10 cellular contexts compared by ENCODE assay signal in the genomic region with DNA sequence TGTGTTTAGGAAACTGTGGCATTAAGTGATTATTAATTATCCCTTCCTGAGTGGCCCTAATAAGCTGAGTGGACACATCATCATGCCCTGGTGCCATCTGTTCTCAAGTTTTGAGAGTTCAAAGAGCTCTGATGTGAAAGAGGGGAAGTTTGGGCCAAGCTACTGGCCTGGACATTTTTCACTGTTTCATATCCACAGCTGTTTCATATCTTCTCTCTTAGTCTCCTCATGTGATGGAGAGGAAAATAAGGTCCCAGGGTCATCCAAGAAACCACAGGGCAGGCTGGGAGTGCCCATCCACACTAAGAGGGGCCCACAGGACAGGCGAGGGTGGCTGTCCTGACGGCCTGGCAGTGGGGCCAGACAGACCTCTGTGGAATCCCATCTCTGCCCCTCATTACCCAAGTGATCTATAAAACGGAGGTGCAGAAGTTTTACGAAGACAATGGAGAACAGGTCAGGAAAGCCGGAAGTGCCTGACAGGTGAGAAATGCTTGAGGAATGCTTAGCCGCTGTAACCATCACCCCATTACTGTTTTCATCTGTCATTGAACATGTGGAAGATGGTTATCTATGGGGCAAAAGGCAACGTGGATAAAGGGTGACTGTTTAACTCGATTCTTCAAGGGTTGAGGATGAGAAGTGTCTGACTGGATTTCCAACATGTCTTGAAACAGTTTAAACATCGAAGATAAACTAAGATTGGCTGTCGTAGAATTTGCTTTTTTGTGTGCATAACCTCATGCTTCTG. TPM values are rescaled to one million over a fixed set of nuclear protein-coding genes. Genes with fewer than 3 reads are reported as not detected.
A peak's percentile ranks its signal among the peaks of the same experiment; 100 is the strongest.
DNase-seq lines count a peak whose midpoint lies in the region; ATAC-seq, FAIRE-seq and TF ChIP-seq lines count a peak whose summit lies in the region.
"Had no signal": no experiment of that assay in that cellular context is flagged by ENCODE, and none has a peak within 500 bp of the region (broad histone marks: within the 10 kb centered on the region; RNA-seq: fewer than 3 reads in every experiment).

No MANE protein-coding gene starts in this region.

- H3K36me3 ChIP-seq in Loucy (ENCODE audit: insufficient read depth, low read length) (peaks cover 39% of the 10 kb centered on the region; the same call in 1 of the 2 replicates), H1 (ENCODE audit: control insufficient read depth in 2 of 4, insufficient read depth in 4 of 4, low read length in 3 of 4) (peaks cover 12 to 18% (median 17%) of the 10 kb centered on the region in 4 experiments; a peak in 7 of 8 replicates), psoas muscle (ENCODE audit: insufficient read depth in 1 of 2, low read depth in 1 of 2) (peaks cover 0 to 14% of the 10 kb centered on the region in 2 donors), body of pancreas (replicated peaks in 1 of 2; ENCODE audit: insufficient read depth in 1 of 2, low read depth in 2 of 2) (no peaks in the 10 kb centered on the region)

- no peak for TF ChIP-seq POLR2A in H1 (IDR thresholded peaks at IDR 0.05; ENCODE audit: control extremely low read depth in 1 of 2, low read depth in 2 of 2, low read length in 2 of 2)
- TF ChIP-seq POLR2A in body of pancreas (IDR thresholded peaks at IDR 0.05): no peak

- intact Hi-C loops in Calu3 (cut with micrococcal nuclease; ENCODE audit: unreplicated experiment): no loop called here
- intact Hi-C loops in psoas muscle (cut with DNase I): no loop called here
- intact Hi-C loops in body of pancreas (cut with DNase I): no loop called here

- H3K14ac ChIP-seq in H1 (ENCODE audit: insufficient read length): no peak overlapping the region

- TF ChIP-seq RAD21 in H1 (IDR thresholded peaks at IDR 0.05 in 1 of 2, conservative IDR thresholded peaks at IDR 0.05 in 1 of 2; ENCODE audit: low read depth in 2 of 2, low read length in 2 of 2): no peak

- no peaks in the 10 kb centered on the region for H3K27me3 ChIP-seq in Loucy (ENCODE audit: insufficient read depth, low read length, poor library complexity, severe bottlenecking)
- no peaks in the 10 kb centered on the region for H3K27me3 ChIP-seq in H1 (replicated peaks in 1 of 4; ENCODE audit: control insufficient read depth in 3 of 4, extremely low read depth in 1 of 4, insufficient read depth in 3 of 4, low read length in 3 of 4)
- H3K27me3 ChIP-seq in psoas muscle (ENCODE audit: insufficient read depth in 3 of 3, low read length in 2 of 3): no peaks in the 10 kb centered on the region
- H3K27me3 ChIP-seq in body of pancreas: no peaks in the 10 kb centered on the region

- no peak for FAIRE-seq in H1 (lab: Jason Lieb, UNC)

- no peaks in the 10 kb centered on the region for H3K9me2 ChIP-seq in Loucy (replicated peaks; ENCODE audit: low read depth, low read length)

- H3K9ac ChIP-seq in Loucy (ENCODE audit: low read depth, low read length, poor library complexity, severe bottlenecking): peak overlapping the region; percentile 63
- H3K9ac ChIP-seq in H1 (replicated peaks in 1 of 4; ENCODE audit: extremely low read depth in 1 of 4, low read depth in 3 of 4, low read length in 3 of 4): no peak overlapping the region
- H3K9ac ChIP-seq: parathyroid adenoma had no signal

- H3K4ac ChIP-seq in H1 (replicated peaks; ENCODE audit: insufficient read length, low read depth, low read length): no peak overlapping the region

- H3K56ac ChIP-seq in H1 (replicated peaks; ENCODE audit: insufficient read length, low read depth, low read length): no peak overlapping the region

- H3K23ac ChIP-seq in H1 (ENCODE audit: insufficient read length): no peak overlapping the region

- WGBS in H1 (ENCODE audit: extremely low coverage in 1 of 2, insufficient coverage in 1 of 2, insufficient read length in 1 of 2, insufficient replicate concordance in 2 of 2, low coverage in 1 of 2, low lambda C conversion rate in 2 of 2, missing lambda C conversion rate in 1 of 2), 2 experiments: 81% methylated on average over 10 of the region's 10 CpGs; no CpG with 5 or more reads in 1 of the 2 experiments
- 85 to 92% (median 86%) methylated on average over 10 of the region's 10 CpGs for WGBS in psoas muscle, 3 donors
- WGBS in body of pancreas, 2 donors: 79 to 80% methylated on average over 9 to 10 of the region's 10 CpGs

- DNase-seq in Calu3: no peak
- no peak for DNase-seq in H1 (ENCODE audit: low read depth in 1 of 2, low spot score in 2 of 2)
- DNase-seq in psoas muscle: no peak
- DNase-seq in NCI-H1417 (lab: John Stamatoyannopoulos, UW): no peak
- no peak for DNase-seq in body of pancreas
- DNase-seq in NOMO-1 (lab: John Stamatoyannopoulos, UW; ENCODE audit: unreplicated experiment in 2 of 2): no peak
- DNase-seq: DMS79 had no signal

- no peaks in the 10 kb centered on the region; the same call in 1 of the 2 replicates for H3K23me2 ChIP-seq in H1 (ENCODE audit: low read depth, low read length)

- H3K79me2 ChIP-seq in Loucy (ENCODE audit: insufficient read depth, low read length) (peaks cover 95% of the 10 kb centered on the region), H1 (ENCODE audit: control insufficient read depth in 1 of 2, insufficient read depth in 2 of 2, low read length in 2 of 2) (peaks cover 25 to 86% of the 10 kb centered on the region in 2 experiments)
- H3K79me2 ChIP-seq: parathyroid adenoma had no signal

- H2AFZ ChIP-seq in Loucy (ENCODE audit: low read length): no peak overlapping the region
- no peak overlapping the region for H2AFZ ChIP-seq in H1 (ENCODE audit: low read length)
- H2AFZ ChIP-seq: parathyroid adenoma had no signal

- no peak overlapping the region for H4K5ac ChIP-seq in H1 (ENCODE audit: insufficient read length, low read depth, low read length)

- H3K27ac ChIP-seq in H1 (ENCODE audit: low read depth, low read length): no peak overlapping the region
- H3K27ac ChIP-seq in psoas muscle: peak overlapping the region; percentile 70
- H3K27ac ChIP-seq in body of pancreas: no peak overlapping the region
- H3K27ac ChIP-seq: parathyroid adenoma had no signal

- H3K4me3 ChIP-seq in Loucy (ENCODE audit: low read length, poor library complexity, severe bottlenecking) (no peak overlapping the region), H1 (ENCODE audit: extremely low read depth in 1 of 4, insufficient read depth in 2 of 4, low read depth in 3 of 4, low read length in 4 of 4) (no peak overlapping the region), psoas muscle (no peak overlapping the region), body of pancreas (no peak overlapping the region)

- H3K79me1 ChIP-seq in H1 (ENCODE audit: low read depth, low read length): peaks cover 18% of the 10 kb centered on the region

- peak overlapping the region; percentile 24; the same call in 1 of the 2 replicates for H3K18ac ChIP-seq in H1 (ENCODE audit: extremely low read depth, low read length)

- H3K9me3 Mint-ChIP-seq in Calu3 (ENCODE audit: low read depth, unreplicated experiment): no peaks in the 10 kb centered on the region

- no peak for ATAC-seq in psoas muscle
- no peak for ATAC-seq in body of pancreas
- no peak for ATAC-seq in GM18861 (IDR thresholded peaks at IDR 0.05; ENCODE audit: unreplicated experiment)

- no peak overlapping the region for H4K8ac ChIP-seq in H1 (ENCODE audit: extremely low read depth, insufficient read depth, low read length)

- H3K4me2 ChIP-seq in Loucy (ENCODE audit: low read depth, low read length, poor library complexity, severe bottlenecking) (peak overlapping the region; percentile 83), H1 (ENCODE audit: insufficient read depth in 1 of 2, low read depth in 2 of 2, low read length in 2 of 2) (no peak overlapping the region; a peak in 1 of 4 replicates)

- peaks cover 43% of the 10 kb centered on the region for H3K4me1 ChIP-seq in Loucy (ENCODE audit: insufficient read depth, low read length, poor library complexity, severe bottlenecking)
- H3K4me1 ChIP-seq in H1 (replicated peaks in 1 of 4; ENCODE audit: control insufficient read depth in 3 of 4, insufficient read depth in 4 of 4, low read length in 3 of 4): peaks cover 7 to 34% (median 24%) of the 10 kb centered on the region in 4 experiments
- H3K4me1 ChIP-seq in psoas muscle: peaks cover 54% of the 10 kb centered on the region
- peaks cover 30% of the 10 kb centered on the region for H3K4me1 ChIP-seq in body of pancreas

- H2BK20ac ChIP-seq in H1 (ENCODE audit: low read length): no peak overlapping the region

- POLR2A ChIA-PET in H1 (lab: Charles Lee; ENCODE audit: partially characterized antibody): interaction anchor here (1.8 to 5.6 kb wide), 2 partner anchors 10 to 15 kb away, joined by 5 to 95 read pairs; partner anchors contain the start of gene HK2

- peaks cover 85% of the 10 kb centered on the region for H3K4me1 Mint-ChIP-seq in Calu3 (ENCODE audit: low read depth, unreplicated experiment)

- TF ChIP-seq CTCF in Calu3 (IDR thresholded peaks at IDR 0.05; ENCODE audit: unreplicated experiment) (no peak), Loucy (conservative IDR thresholded peaks at IDR 0.05; ENCODE audit: low read length) (no peak), H1 (IDR thresholded peaks at IDR 0.05; ENCODE audit: control extremely low read depth in 1 of 3, insufficient read depth in 1 of 3, low read depth in 1 of 3, low read length in 3 of 3) (no peak), psoas muscle (IDR thresholded peaks at IDR 0.05) (no peak), body of pancreas (IDR thresholded peaks at IDR 0.05) (no peak)

- H2AK5ac ChIP-seq in H1 (ENCODE audit: low read depth, low read length): no peak overlapping the region

- CTCF ChIA-PET in Calu3 (lab: Charles Lee) (interaction anchor here (0.7 kb wide), 1 partner anchor 69 kb away, joined by 3 read pairs; no protein-coding TSS in a partner anchor), H1 (lab: Charles Lee; ENCODE audit: partially characterized antibody) (interaction anchor here (1.0 to 9.9 kb wide), 5 partner anchors 13 to 160 kb away, joined by 3 to 117 read pairs (median 5); partner anchors contain the start of gene HK2)

- H4K91ac ChIP-seq in H1 (replicated peaks; ENCODE audit: insufficient read length, low read length): no peak overlapping the region

- no TSS peak for BruUV-seq in Calu3 (replicated peaks; lab: Mats Ljungman, UMichigan)

- peaks cover 39% of the 10 kb centered on the region for H3K36me3 Mint-ChIP-seq in Calu3 (ENCODE audit: insufficient read depth, unreplicated experiment)

- H2BK5ac ChIP-seq in H1 (ENCODE audit: low read depth, low read length): 0 out of 2 replicates have a peak overlapping the region, but pooled peaks have one; percentile 57

- H4K20me1 ChIP-seq in Loucy (ENCODE audit: insufficient read depth, low read length, poor library complexity, severe bottlenecking) (peaks cover 21% of the 10 kb centered on the region), H1 (replicated peaks in 1 of 2; ENCODE audit: control insufficient read depth in 1 of 2, insufficient read depth in 2 of 2, low read length in 2 of 2) (peaks cover 6 to 12% of the 10 kb centered on the region in 2 experiments)

- H2BK120ac ChIP-seq in H1 (replicated peaks; ENCODE audit: low read depth, low read length): no peak overlapping the region

- no peak overlapping the region for H2BK12ac ChIP-seq in H1 (ENCODE audit: low read depth, low read length)

- H3K9me3 ChIP-seq in Loucy (ENCODE audit: insufficient read depth, low read depth, low read length): no peaks in the 10 kb centered on the region
- H3K9me3 ChIP-seq in H1 (ENCODE audit: insufficient read depth in 2 of 2, low read depth in 1 of 2, low read length in 1 of 2): no peaks in the 10 kb centered on the region
- no peaks in the 10 kb centered on the region for H3K9me3 ChIP-seq in psoas muscle
- no peaks in the 10 kb centered on the region for H3K9me3 ChIP-seq in body of pancreas

- no peaks in the 10 kb centered on the region for H3F3A ChIP-seq in Loucy (ENCODE audit: low read depth)

- TF ChIP-seq EP300 in H1 (IDR thresholded peaks at IDR 0.05; ENCODE audit: borderline replicate concordance in 1 of 2, low read depth in 2 of 2, low read length in 2 of 2): no peak

- H2BK15ac ChIP-seq in H1 (ENCODE audit: low read length): no peak overlapping the region

- H3K27ac Mint-ChIP-seq in Calu3 (ENCODE audit: unreplicated experiment): peak overlapping the region; percentile 67

- peak overlapping the region; percentile 21 for H3K4me3 Mint-ChIP-seq in Calu3 (ENCODE audit: low read depth, unreplicated experiment)

- H3K27me3 Mint-ChIP-seq in Calu3 (ENCODE audit: unreplicated experiment): no peaks in the 10 kb centered on the region

RNA-seq across cellular contexts. Expression of gene HK2, which starts 17.1 kb away (rescaled TPM):
- 56.5 and 79.4 TPM in 2 replicates for total RNA-seq in Calu3 (2022)
- total RNA-seq in H1 (2021; fragmentation: NEBNext Ultra II Directional; extraction: Animal tissue kit (Norgen Biotek cat#: 25700)): 61.0 and 61.9 TPM in 2 replicates
- 22.1 and 33.1 TPM in 2 replicates for polyA plus RNA-seq in H1 (2011; rRNA removed)
- polyA plus RNA-seq in H1 (2011; cell fraction: cytosol; rRNA removed): 38.9 TPM
- 53.3 TPM for polyA plus RNA-seq in H1 (2011; cell fraction: nucleus; rRNA removed)
- 39.9 to 47.1 TPM (median 45.6 TPM) in 4 replicates for polyA plus RNA-seq in H1 (2012, experiment 1 of 2)
- 7.5 TPM for polyA plus RNA-seq in H1 (2012, experiment 2 of 2)
- polyA plus RNA-seq in H1 (2013, experiment 1 of 2): 20.1 TPM
- 17.7 TPM for polyA plus RNA-seq in H1 (2013, experiment 2 of 2)
- polyA minus RNA-seq in H1 (2011; rRNA and poly(A)+ RNA removed): 105 and 109 TPM in 2 replicates
- polyA minus RNA-seq in H1 (2011; cell fraction: cytosol; rRNA and poly(A)+ RNA removed): 61.6 TPM
- polyA minus RNA-seq in H1 (2011; cell fraction: nucleus; rRNA and poly(A)+ RNA removed): 53.2 TPM
- 100 to 1,000 TPM in 1 of 4 donors, 10 to 100 TPM in 3; 47.9 to 150 (median 90.9) TPM for total RNA-seq in psoas muscle
- polyA plus RNA-seq in psoas muscle: 100 to 1,000 TPM in 1 of 3 donors, 10 to 100 TPM in 2; 14.3 to 229 (median 61.0) TPM
- 1 to 10 TPM; 1.3 to 9.2 TPM for total RNA-seq in body of pancreas
